2 cellular contexts compared by ENCODE assay signal in the genomic region with DNA sequence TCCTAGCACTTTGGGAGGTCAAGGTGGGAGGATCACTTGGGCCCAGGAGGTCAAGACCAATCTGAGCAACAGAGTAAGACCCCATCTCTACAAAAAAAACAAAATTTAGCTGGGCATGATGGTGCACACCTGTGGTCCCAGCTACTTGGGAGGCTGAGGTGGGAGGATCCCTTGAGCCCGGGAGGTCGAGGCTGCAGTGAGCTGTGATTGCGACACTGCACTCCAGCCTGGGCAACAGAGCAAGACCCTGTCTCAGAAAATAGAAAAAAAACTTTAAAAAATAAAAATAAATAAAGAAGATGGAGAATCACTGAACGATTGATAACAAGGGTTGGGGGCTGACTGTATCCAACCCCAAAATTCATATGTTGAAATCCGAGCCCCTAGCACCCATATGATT.
TF ChIP-seq lines count a peak whose summit lies in the region.
"Not testable (repeated sequence)": the region's sequence is repeated elsewhere in the genome, so short reads cannot be mapped to it uniquely, and the experiment has no call there.

No MANE protein-coding gene starts in this region.

TF ChIP-seq in IMR-90, 13 proteins besides CTCF, POLR2A, EP300 and RAD21:
- 0 out of 2 replicates have a peak, but pooled peaks have one; percentile 9 for TF ChIP-seq CEBPB (IDR thresholded peaks at IDR 0.05; ENCODE audit: low read depth, low read length)

TF ChIP-seq in K562, 482 proteins besides CTCF, POLR2A, EP300 and RAD21:
- TF ChIP-seq CEBPB (tag; IDR thresholded peaks at IDR 0.05): peak; percentile 73
- peak; percentile 46; the same call in 1 of the 2 replicates for TF ChIP-seq ZNF121 (CRISPR knock-in tag; conservative IDR thresholded peaks at IDR 0.05)
- TF ChIP-seq CEBPG (CRISPR knock-in tag; IDR thresholded peaks at IDR 0.05): not testable (repeated sequence)
- TF ChIP-seq CEBPG (tag; conservative IDR thresholded peaks at IDR 0.05 in 1 of 2, IDR thresholded peaks at IDR 0.05 in 1 of 2): 0 out of 4 replicates have a peak, but pooled peaks of 1 of the 2 experiments have one; percentile 11
